Comparison of ENCODE assay signal across 10 cellular contexts in the genomic region with DNA sequence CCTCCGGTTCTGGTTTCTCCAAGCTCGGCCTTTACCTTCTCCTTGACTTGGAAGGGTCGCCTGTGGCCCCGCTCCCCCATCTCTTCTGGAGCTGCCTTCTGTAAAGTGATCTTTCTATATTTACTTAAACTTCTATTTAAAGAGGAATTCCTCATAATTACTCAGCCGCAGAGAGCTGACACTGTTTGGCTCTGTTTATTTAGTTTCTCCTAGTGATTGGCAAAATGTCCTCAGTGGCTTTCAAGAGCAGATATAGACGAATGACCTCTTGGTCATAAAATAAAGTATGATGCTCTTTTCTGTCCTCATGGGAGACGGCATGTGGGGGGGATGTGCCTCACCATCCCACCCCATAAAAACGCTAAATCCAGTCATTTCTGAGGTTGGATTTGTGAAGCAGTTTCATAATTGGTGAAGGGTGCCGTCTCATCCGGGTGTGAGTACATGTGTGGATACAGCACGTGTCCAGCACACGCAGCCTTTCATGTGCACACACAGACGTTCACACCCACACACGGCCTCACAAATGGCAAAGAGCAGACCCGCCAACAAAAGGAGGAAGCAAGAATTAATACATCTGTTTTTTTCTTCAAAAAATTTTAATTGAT. TPM values are rescaled to one million over a fixed set of nuclear protein-coding genes. Genes with fewer than 3 reads are reported as not detected.
DNase-seq lines count a peak whose midpoint lies in the region; ATAC-seq, FAIRE-seq and TF ChIP-seq lines count a peak whose summit lies in the region.
"Had no signal": no experiment of that assay in that cellular context is flagged by ENCODE, and none has a peak within 500 bp of the region (broad histone marks: within the 10 kb centered on the region; RNA-seq: fewer than 3 reads in every experiment).

No MANE protein-coding gene starts in this region.

- H3K9me3 Mint-ChIP-seq in WTC11 = no peaks in the 10 kb centered on the region

- TF ChIP-seq CTCF in ascending aorta (IDR thresholded peaks at IDR 0.05) (no peak), kidney (IDR thresholded peaks at IDR 0.05; ENCODE audit: borderline replicate concordance, extremely low read depth, insufficient read depth) (no peak), suprapubic skin (IDR thresholded peaks at IDR 0.05) (no peak), WERI-Rb-1 (IDR thresholded peaks at IDR 0.05; ENCODE audit: low read depth, low read length) (no peak), WTC11 (IDR thresholded peaks at IDR 0.05) (no peak)

- H3K27ac ChIP-seq in ascending aorta (peak overlapping the region; percentile 77 to 86), kidney (ENCODE audit: low read depth in 2 of 2, low read length in 2 of 2) (peak overlapping the region; percentile 32 to 35), suprapubic skin (peak overlapping the region; percentile 66), WERI-Rb-1 (no peak overlapping the region)

- no peak for TF ChIP-seq EP300 in suprapubic skin (IDR thresholded peaks at IDR 0.05)

- intact Hi-C loops in ascending aorta (cut with DNase I) (loop anchor here (5.0 kb wide), 1 partner anchor 122 kb away; no protein-coding TSS in a partner anchor), kidney (cut with DNase I) (no loop called here)

- peaks cover 3% of the 10 kb centered on the region for H3K27me3 Mint-ChIP-seq in WTC11 (ENCODE audit: low read depth)

- H3K27me3 ChIP-seq in ascending aorta (no peaks in the 10 kb centered on the region), suprapubic skin (no peaks in the 10 kb centered on the region), WERI-Rb-1 (ENCODE audit: insufficient read depth, low read depth, severe bottlenecking) (no peaks in the 10 kb centered on the region)

- no peaks in the 10 kb centered on the region for H3K36me3 Mint-ChIP-seq in WTC11

- no peak overlapping the region for H3K9ac ChIP-seq in kidney (ENCODE audit: low read length in 2 of 2)

- TF ChIP-seq POLR2A in suprapubic skin (IDR thresholded peaks at IDR 0.05) = no peak

- H3K27ac Mint-ChIP-seq in WTC11 = no peak overlapping the region

- 25% methylated on average over 15 of the region's 15 CpGs for WGBS in suprapubic skin

- H3K4me1 ChIP-seq in ascending aorta (peaks cover 30 to 64% of the 10 kb centered on the region in 2 donors), kidney (ENCODE audit: control insufficient read depth in 1 of 2, insufficient read depth in 1 of 2, low read depth in 1 of 2, low read length in 2 of 2) (peaks cover 0 to 2% of the 10 kb centered on the region in 2 donors), suprapubic skin (peaks cover 41% of the 10 kb centered on the region)

- POLR2A ChIA-PET in HEK293T (lab: Yijun Ruan, JAX) (no interaction called here), WTC11 (lab: Charles Lee) (no interaction called here)

- H3K4me1 Mint-ChIP-seq in WTC11 = peaks cover 33% of the 10 kb centered on the region

- ATAC-seq in WTC11 = no peak

- H3K4me3 ChIP-seq in ascending aorta (no peak overlapping the region), kidney (ENCODE audit: low read length in 2 of 2) (no peak overlapping the region), suprapubic skin (no peak overlapping the region), WERI-Rb-1 (ENCODE audit: low read depth, low read length) (no peak overlapping the region)

- FAIRE-seq in kidney (lab: Jason Lieb, UNC) = no peak

- no peaks in the 10 kb centered on the region for H3K36me3 ChIP-seq in ascending aorta
- no peaks in the 10 kb centered on the region for H3K36me3 ChIP-seq in kidney (ENCODE audit: control insufficient read depth in 1 of 2, insufficient read depth in 2 of 2, low read length in 2 of 2)
- no peaks in the 10 kb centered on the region for H3K36me3 ChIP-seq in suprapubic skin
- H3K36me3 ChIP-seq in WERI-Rb-1 = no peaks in the 10 kb centered on the region

- no peak overlapping the region for H3K4me3 Mint-ChIP-seq in WTC11

- DNase-seq in HEK293T (ENCODE audit: extremely low spot score) (no peak), ascending aorta (ENCODE audit: low spot score in 2 of 2) (peak in 1 of 2 donors; percentile 81), kidney (peak; percentile 87), suprapubic skin (ENCODE audit: low spot score in 2 of 2) (no peak), WERI-Rb-1 (no peak), NCI-H1105 treated with DMSO at 0.1 percent for 48 hours (lab: John Stamatoyannopoulos, UW) (no peak), WTC11 (ENCODE audit: low spot score) (no peak), midbrain (lab: John Stamatoyannopoulos, UW) (no peak)
- DNase-seq: erythroblast, NCI-H774 had no signal

- CTCF ChIA-PET in HEK293T (lab: Yijun Ruan, JAX) (no interaction called here), WTC11 (lab: Charles Lee) (no interaction called here)

- H3K9me3 ChIP-seq in ascending aorta (no peaks in the 10 kb centered on the region), kidney (ENCODE audit: control insufficient read depth in 1 of 2, low read length in 2 of 2) (no peaks in the 10 kb centered on the region), suprapubic skin (no peaks in the 10 kb centered on the region), WERI-Rb-1 (ENCODE audit: severe bottlenecking) (no peaks in the 10 kb centered on the region)

TF ChIP-seq in HEK293T, 16 proteins besides CTCF, POLR2A, EP300 and RAD21:
- TF ChIP-seq L3MBTL2 (conservative IDR thresholded peaks at IDR 0.05) (peak; percentile 53; the same call in 1 of the 2 replicates), FOXA1 (IDR thresholded peaks at IDR 0.05) (no peak)

TF ChIP-seq in WTC11, 78 proteins besides CTCF, POLR2A, EP300 and RAD21 (continues in another document):
- TF ChIP-seq, protein P1, sequence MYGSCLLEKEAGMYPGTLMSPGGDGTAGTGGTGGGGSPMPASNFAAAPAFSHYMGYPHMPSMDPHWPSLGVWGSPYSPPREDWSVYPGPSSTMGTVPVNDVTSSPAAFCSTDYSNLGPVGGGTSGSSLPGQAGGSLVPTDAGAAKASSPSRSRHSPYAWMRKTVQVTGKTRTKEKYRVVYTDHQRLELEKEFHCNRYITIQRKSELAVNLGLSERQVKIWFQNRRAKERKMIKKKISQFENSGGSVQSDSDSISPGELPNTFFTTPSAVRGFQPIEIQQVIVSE (CRISPR knock-in tag; IDR thresholded peaks at IDR 0.05; ENCODE audit: borderline replicate concordance) = no peak
- TF ChIP-seq SP1 (CRISPR knock-in tag; conservative IDR thresholded peaks at IDR 0.05) (no peak), GABPB1 (CRISPR knock-in tag; IDR thresholded peaks at IDR 0.05) (no peak), FOXJ3 (CRISPR knock-in tag; IDR thresholded peaks at IDR 0.05; ENCODE audit: borderline replicate concordance) (no peak), ZNF317 (CRISPR knock-in tag; IDR thresholded peaks at IDR 0.05; ENCODE audit: borderline replicate concordance, low read depth) (no peak), GTF2I (CRISPR knock-in tag; conservative IDR thresholded peaks at IDR 0.05) (no peak), SMAD4 (CRISPR knock-in tag; IDR thresholded peaks at IDR 0.05) (no peak), RELA (CRISPR knock-in tag; IDR thresholded peaks at IDR 0.05; ENCODE audit: borderline replicate concordance) (no peak), CBFB (CRISPR knock-in tag; IDR thresholded peaks at IDR 0.05; ENCODE audit: low read depth) (no peak), NFE2L1 (CRISPR knock-in tag; IDR thresholded peaks at IDR 0.05) (no peak), SOX15 (CRISPR knock-in tag; IDR thresholded peaks at IDR 0.05) (no peak), ZNF396 (CRISPR knock-in tag; IDR thresholded peaks at IDR 0.05; ENCODE audit: borderline replicate concordance) (no peak), ETV6 (CRISPR knock-in tag; IDR thresholded peaks at IDR 0.05) (no peak), ELF4 (CRISPR knock-in tag; IDR thresholded peaks at IDR 0.05; ENCODE audit: low read depth) (no peak)
- TF ChIP-seq, protein P2, sequence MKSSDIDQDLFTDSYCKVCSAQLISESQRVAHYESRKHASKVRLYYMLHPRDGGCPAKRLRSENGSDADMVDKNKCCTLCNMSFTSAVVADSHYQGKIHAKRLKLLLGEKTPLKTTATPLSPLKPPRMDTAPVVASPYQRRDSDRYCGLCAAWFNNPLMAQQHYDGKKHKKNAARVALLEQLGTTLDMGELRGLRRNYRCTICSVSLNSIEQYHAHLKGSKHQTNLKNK (CRISPR knock-in tag; IDR thresholded peaks at IDR 0.05) = no peak
- TF ChIP-seq, protein P3, sequence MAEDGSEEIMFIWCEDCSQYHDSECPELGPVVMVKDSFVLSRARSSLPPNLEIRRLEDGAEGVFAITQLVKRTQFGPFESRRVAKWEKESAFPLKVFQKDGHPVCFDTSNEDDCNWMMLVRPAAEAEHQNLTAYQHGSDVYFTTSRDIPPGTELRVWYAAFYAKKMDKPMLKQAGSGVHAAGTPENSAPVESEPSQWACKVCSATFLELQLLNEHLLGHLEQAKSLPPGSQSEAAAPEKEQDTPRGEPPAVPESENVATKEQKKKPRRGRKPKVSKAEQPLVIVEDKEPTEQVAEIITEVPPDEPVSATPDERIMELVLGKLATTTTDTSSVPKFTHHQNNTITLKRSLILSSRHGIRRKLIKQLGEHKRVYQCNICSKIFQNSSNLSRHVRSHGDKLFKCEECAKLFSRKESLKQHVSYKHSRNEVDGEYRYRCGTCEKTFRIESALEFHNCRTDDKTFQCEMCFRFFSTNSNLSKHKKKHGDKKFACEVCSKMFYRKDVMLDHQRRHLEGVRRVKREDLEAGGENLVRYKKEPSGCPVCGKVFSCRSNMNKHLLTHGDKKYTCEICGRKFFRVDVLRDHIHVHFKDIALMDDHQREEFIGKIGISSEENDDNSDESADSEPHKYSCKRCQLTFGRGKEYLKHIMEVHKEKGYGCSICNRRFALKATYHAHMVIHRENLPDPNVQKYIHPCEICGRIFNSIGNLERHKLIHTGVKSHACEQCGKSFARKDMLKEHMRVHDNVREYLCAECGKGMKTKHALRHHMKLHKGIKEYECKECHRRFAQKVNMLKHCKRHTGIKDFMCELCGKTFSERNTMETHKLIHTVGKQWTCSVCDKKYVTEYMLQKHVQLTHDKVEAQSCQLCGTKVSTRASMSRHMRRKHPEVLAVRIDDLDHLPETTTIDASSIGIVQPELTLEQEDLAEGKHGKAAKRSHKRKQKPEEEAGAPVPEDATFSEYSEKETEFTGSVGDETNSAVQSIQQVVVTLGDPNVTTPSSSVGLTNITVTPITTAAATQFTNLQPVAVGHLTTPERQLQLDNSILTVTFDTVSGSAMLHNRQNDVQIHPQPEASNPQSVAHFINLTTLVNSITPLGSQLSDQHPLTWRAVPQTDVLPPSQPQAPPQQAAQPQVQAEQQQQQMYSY (CRISPR knock-in tag; IDR thresholded peaks at IDR 0.05) = no peak
- TF ChIP-seq, protein P4, sequence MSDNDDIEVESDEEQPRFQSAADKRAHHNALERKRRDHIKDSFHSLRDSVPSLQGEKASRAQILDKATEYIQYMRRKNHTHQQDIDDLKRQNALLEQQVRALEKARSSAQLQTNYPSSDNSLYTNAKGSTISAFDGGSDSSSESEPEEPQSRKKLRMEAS (CRISPR knock-in tag; IDR thresholded peaks at IDR 0.05) = no peak

RNA-seq across cellular contexts. Expression of gene SMAD7, which starts 43.4 kb away (rescaled TPM):
- total RNA-seq in ascending aorta (76.5 TPM), kidney (32.6 TPM), suprapubic skin (10 to 100 TPM; 19.7 to 41.6 (median 27.8) TPM), WTC11 (2021) (26.7 to 44.7 TPM (median 29.5 TPM) in 3 replicates)
- 17.3 TPM for polyA plus RNA-seq in kidney (ENCODE audit: insufficient read depth, low read depth, low replicate concordance)
